ENCODE assay signal across 13 cellular contexts in the genomic region with DNA sequence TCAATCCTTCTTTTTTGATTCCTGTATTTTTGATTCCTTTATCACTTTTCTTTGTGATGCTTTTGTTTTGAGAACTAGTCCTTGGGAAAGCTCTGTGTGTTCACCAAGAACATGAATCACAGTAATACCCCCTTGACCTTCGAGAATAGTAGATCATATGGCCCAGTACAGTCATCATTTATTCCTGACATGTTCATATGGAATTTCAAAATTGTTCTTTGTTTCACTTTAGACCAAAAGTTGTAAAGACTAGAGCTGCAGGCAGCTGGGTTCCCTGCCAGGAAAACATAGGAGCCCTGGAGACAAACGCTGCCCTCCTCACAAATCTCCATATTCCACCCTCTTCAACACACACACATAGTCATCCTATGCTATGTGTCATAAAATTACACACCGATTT.
DNase-seq lines count a peak whose midpoint lies in the region; TF ChIP-seq lines count a peak whose summit lies in the region.
"Had no signal": no experiment of that assay in that cellular context is flagged by ENCODE, and none has a peak within 500 bp of the region (broad histone marks: within the 10 kb centered on the region; RNA-seq: fewer than 3 reads in every experiment).

No MANE protein-coding gene starts in this region.

- no peak for TF ChIP-seq CTCF in fibroblast of mammary gland (conservative IDR thresholded peaks at IDR 0.05; ENCODE audit: control insufficient read depth, insufficient read depth, low read depth, low read length)

- DNase-seq in HPDE6-E6E7 (ENCODE audit: extremely low spot score), result peak; percentile 1
- peak; percentile 12 for DNase-seq in RKO (ENCODE audit: low spot score)
- DNase-seq in fibroblast of mammary gland (ENCODE audit: low read depth), result peak; percentile 22
- peak; percentile 59 for DNase-seq in skeletal muscle cell (ENCODE audit: low read depth)
- DNase-seq in cerebellum (ENCODE audit: low spot score), result no peak
- no peak for DNase-seq in SKM-1 treated with dmso at 0.1 percent for 144 hours (lab: John Stamatoyannopoulos, UW; ENCODE audit: unreplicated experiment)
- DNase-seq in NCI-H2107 treated with DMSO at 0.1 percent for 48 hours (lab: John Stamatoyannopoulos, UW; ENCODE audit: unreplicated experiment), result no peak
- DNase-seq: ACHN; CD8-positive, alpha-beta memory T cell; DMS 273 treated with DMSO at 0.1 percent for 48 hours; GOT3; NCI-H345; NCI-H526 treated with DMSO at 0.1 percent for 48 hours had no signal

- H3K4me3 ChIP-seq in fibroblast of mammary gland (ENCODE audit: control insufficient read depth, low read depth, low read length) (no peak overlapping the region), skeletal muscle cell (ENCODE audit: low read depth, low read length) (no peak overlapping the region)

Comparison
In these comparisons a context has a peak if more than half of its experiments do, and no peak if none do; other contexts are left out.
1. DNase-seq: peak in HPDE6-E6E7 (single experiment), RKO (single experiment), fibroblast of mammary gland (single experiment) and skeletal muscle cell (single experiment); none in cerebellum (single experiment), SKM-1 treated with dmso at 0.1 percent for 144 hours (single experiment) and NCI-H2107 treated with DMSO at 0.1 percent for 48 hours (single experiment).